ENCODE assay signal across 8 cellular contexts in the genomic region with DNA sequence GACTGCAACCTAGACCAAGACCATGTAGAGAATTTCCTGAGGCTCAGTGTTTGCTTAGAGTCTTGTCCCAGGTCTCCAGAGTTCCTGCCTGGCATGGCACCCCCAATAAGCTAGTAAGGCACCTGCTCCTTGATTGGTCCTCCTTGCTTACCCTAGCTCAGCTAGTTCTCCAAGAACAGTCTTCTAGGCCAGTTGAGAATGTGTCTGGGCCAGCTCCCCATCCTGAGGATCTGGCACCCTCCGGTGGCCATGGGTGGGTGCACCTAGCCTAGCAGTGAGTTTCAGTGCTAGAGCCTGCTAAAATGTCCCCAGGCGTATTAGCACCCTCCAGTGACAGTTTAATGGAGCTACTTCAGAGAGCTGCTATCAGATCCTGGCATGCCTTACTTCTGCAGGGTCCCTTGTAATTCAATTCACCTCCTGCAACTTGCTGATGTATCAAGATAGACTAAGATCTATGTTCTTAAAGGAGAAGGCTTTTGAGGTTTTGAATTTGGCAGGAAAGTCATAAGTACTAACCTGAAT. TPM values are rescaled to one million over a fixed set of nuclear protein-coding genes. Genes with fewer than 3 reads are reported as not detected.
DNase-seq lines count a peak whose midpoint lies in the region; ATAC-seq, FAIRE-seq and TF ChIP-seq lines count a peak whose summit lies in the region.

No MANE protein-coding gene starts in this region.

- POLR2A ChIA-PET in activated naive CD8-positive, alpha-beta T cell treated with anti-CD3 and anti-CD28 coated beads, Interleukin-2, amount 10 ng/mL, durations not matched to agents 7 days and 5 days (lab: Charles Lee) = interaction anchor here (1.1 kb wide), 1 partner anchor 246 kb away, joined by 6 read pairs; a partner anchor contains a TSS

- no peak overlapping the region for H2BK5ac ChIP-seq in H9 (ENCODE audit: insufficient read length, low read length)

- peaks cover 0 to 6% of the 10 kb centered on the region in 2 experiments; a peak in 2 of 5 replicates for H3K9me3 Mint-ChIP-seq in H9
- no peaks in the 10 kb centered on the region for H3K9me3 Mint-ChIP-seq in activated naive CD8-positive, alpha-beta T cell treated with anti-CD3 and anti-CD28 coated beads, Interleukin-2, amount 10 ng/mL, durations not matched to agents 7 days and 5 days
- no peaks in the 10 kb centered on the region for H3K9me3 Mint-ChIP-seq in stimulated activated effector memory CD8-positive, alpha-beta T cell treated with anti-CD3 and anti-CD28 coated beads, Interleukin-12 subunit alpha, Interleukin-12 subunit beta, amount 100 ng/mL, for 72 hours

- H4K20me1 ChIP-seq in H9 (ENCODE audit: control insufficient read depth, insufficient read depth, insufficient read length) = no peaks in the 10 kb centered on the region

- H3K27ac Mint-ChIP-seq in H9 = no peak overlapping the region
- H3K27ac Mint-ChIP-seq in activated naive CD8-positive, alpha-beta T cell treated with anti-CD3 and anti-CD28 coated beads, Interleukin-2, amount 10 ng/mL, durations not matched to agents 7 days and 5 days = no peak overlapping the region
- H3K27ac Mint-ChIP-seq in stimulated activated effector memory CD8-positive, alpha-beta T cell treated with anti-CD3 and anti-CD28 coated beads, Interleukin-12 subunit alpha, Interleukin-12 subunit beta, amount 100 ng/mL, for 72 hours = no peak overlapping the region

- H4K91ac ChIP-seq in H9 (ENCODE audit: insufficient read length, low read depth, low read length) = no peak overlapping the region

- no peak overlapping the region for H3K56ac ChIP-seq in H9 (ENCODE audit: insufficient read length, low read depth, low read length)

- H3K27ac ChIP-seq in H9 (ENCODE audit: insufficient read length, low read depth, low read length) = no peak overlapping the region
- H3K27ac ChIP-seq in kidney (ENCODE audit: low read depth in 2 of 2, low read length in 2 of 2) = no peak overlapping the region

- no peaks in the 10 kb centered on the region for H3K9me3 ChIP-seq in H9 (ENCODE audit: control insufficient read depth, low read depth, low read length)
- no peaks in the 10 kb centered on the region for H3K9me3 ChIP-seq in kidney (ENCODE audit: control insufficient read depth in 1 of 2, low read length in 2 of 2)

- no peak overlapping the region for H2AFZ ChIP-seq in H9 (ENCODE audit: low read length)

- H3K36me3 ChIP-seq in kidney (ENCODE audit: control insufficient read depth in 1 of 2, insufficient read depth in 2 of 2, low read length in 2 of 2) = no peaks in the 10 kb centered on the region

- H3K23me2 ChIP-seq in H9 (ENCODE audit: insufficient read length, low read depth, low read length, poor library complexity, severe bottlenecking) = no peaks in the 10 kb centered on the region

- no peak overlapping the region for H2AK5ac ChIP-seq in H9 (ENCODE audit: insufficient read length, low read length)

- no peak overlapping the region for H3K4me3 Mint-ChIP-seq in H9
- H3K4me3 Mint-ChIP-seq in activated naive CD8-positive, alpha-beta T cell treated with anti-CD3 and anti-CD28 coated beads, Interleukin-2, amount 10 ng/mL, durations not matched to agents 7 days and 5 days = no peak overlapping the region
- no peak overlapping the region for H3K4me3 Mint-ChIP-seq in stimulated activated effector memory CD8-positive, alpha-beta T cell treated with anti-CD3 and anti-CD28 coated beads, Interleukin-12 subunit alpha, Interleukin-12 subunit beta, amount 100 ng/mL, for 72 hours

- no peak overlapping the region for H3K4me2 ChIP-seq in H9 (ENCODE audit: insufficient read depth, insufficient read length, low read length)

- peak; percentile 13 for DNase-seq in NK-92 treated with Interleukin-12 subunit alpha and Interleukin-12 subunit beta, amount 100 ng/mL, for 24 hours (lab: John Stamatoyannopoulos, UW)
- DNase-seq in NK-92 (lab: John Stamatoyannopoulos, UW; ENCODE audit: unreplicated experiment) (no peak), H9 (peak; percentile 95), LHCN-M2 (ENCODE audit: low read depth) (peak; percentile 77), SK-MEL-5 (ENCODE audit: low read depth, low spot score) (peak; percentile 96), kidney (no peak)
- peak; percentile 71 for DNase-seq in activated naive CD8-positive, alpha-beta T cell treated with anti-CD3 and anti-CD28 coated beads, Interleukin-2, amount 10 ng/mL, durations not matched to agents 7 days and 5 days
- DNase-seq in stimulated activated effector memory CD8-positive, alpha-beta T cell treated with anti-CD3 and anti-CD28 coated beads, Interleukin-12 subunit alpha, Interleukin-12 subunit beta, amount 100 ng/mL, for 72 hours (ENCODE audit: low spot score in 2 of 2) = peak; percentile 35 to 76

- no peak overlapping the region for H2BK12ac ChIP-seq in H9 (ENCODE audit: insufficient read length, low read depth, low read length)

- no peak overlapping the region for H3K14ac ChIP-seq in H9 (ENCODE audit: insufficient read depth, low read length)

- no peak overlapping the region for H3K4ac ChIP-seq in H9 (ENCODE audit: low read depth, low read length)

- intact Hi-C loops in kidney (cut with DNase I) = no loop called here

- FAIRE-seq in kidney (lab: Jason Lieb, UNC) = no peak

- no peaks in the 10 kb centered on the region; the same call in 1 of the 2 replicates for H3K27me3 Mint-ChIP-seq in H9 (ENCODE audit: low read depth)
- H3K27me3 Mint-ChIP-seq in activated naive CD8-positive, alpha-beta T cell treated with anti-CD3 and anti-CD28 coated beads, Interleukin-2, amount 10 ng/mL, durations not matched to agents 7 days and 5 days = peaks cover 19% of the 10 kb centered on the region

- H3K9ac ChIP-seq in H9 (ENCODE audit: extremely low read depth, insufficient read length, low read length) = no peak overlapping the region
- no peak overlapping the region for H3K9ac ChIP-seq in kidney (ENCODE audit: low read length in 2 of 2)

- no peak overlapping the region for H2BK120ac ChIP-seq in H9 (ENCODE audit: low read depth, low read length, poor library complexity, severe bottlenecking)

- TF ChIP-seq CTCF in H9 (conservative IDR thresholded peaks at IDR 0.05) = peak; percentile 96
- peak; percentile 73 for TF ChIP-seq CTCF in kidney (IDR thresholded peaks at IDR 0.05; ENCODE audit: borderline replicate concordance, extremely low read depth, insufficient read depth)

- no peak overlapping the region for H3K18ac ChIP-seq in H9 (ENCODE audit: insufficient read length, low read depth, low read length)

- H3K79me2 ChIP-seq in H9 (ENCODE audit: insufficient read depth, low read length) = no peaks in the 10 kb centered on the region

- no peak overlapping the region for H4K8ac ChIP-seq in H9 (replicated peaks; ENCODE audit: insufficient read length, low read depth, low read length)

- no peak overlapping the region for H2BK15ac ChIP-seq in H9 (ENCODE audit: low read depth, low read length)

- no peaks in the 10 kb centered on the region; the same call in 1 of the 2 replicates for H3K4me1 ChIP-seq in H9 (ENCODE audit: insufficient read depth, low read length)
- no peaks in the 10 kb centered on the region for H3K4me1 ChIP-seq in kidney (ENCODE audit: control insufficient read depth in 1 of 2, insufficient read depth in 1 of 2, low read depth in 1 of 2, low read length in 2 of 2)

- H3T11ph ChIP-seq in H9 (ENCODE audit: low read length) = no peak overlapping the region

- peaks cover 8 to 13% of the 10 kb centered on the region in 2 experiments for H3K4me1 Mint-ChIP-seq in H9
- no peaks in the 10 kb centered on the region for H3K4me1 Mint-ChIP-seq in activated naive CD8-positive, alpha-beta T cell treated with anti-CD3 and anti-CD28 coated beads, Interleukin-2, amount 10 ng/mL, durations not matched to agents 7 days and 5 days
- H3K4me1 Mint-ChIP-seq in stimulated activated effector memory CD8-positive, alpha-beta T cell treated with anti-CD3 and anti-CD28 coated beads, Interleukin-12 subunit alpha, Interleukin-12 subunit beta, amount 100 ng/mL, for 72 hours = no peaks in the 10 kb centered on the region

- H3K23ac ChIP-seq in H9 (ENCODE audit: insufficient read length, low read depth, low read length) = no peak overlapping the region

- H3K79me1 ChIP-seq in H9 (ENCODE audit: insufficient read depth, low read depth, low read length, poor library complexity, severe bottlenecking) = no peaks in the 10 kb centered on the region

- H4K5ac ChIP-seq in H9 (ENCODE audit: insufficient read length, low read depth, low read length) = no peak overlapping the region

- H2BK20ac ChIP-seq in H9 (ENCODE audit: low read depth, low read length, poor library complexity, severe bottlenecking) = no peak overlapping the region

- H3K27me3 ChIP-seq in H9 (ENCODE audit: insufficient read depth, low read length) = no peaks in the 10 kb centered on the region

- no peak overlapping the region for H3K4me3 ChIP-seq in kidney (ENCODE audit: low read length in 2 of 2)

- peak; percentile 100 for ATAC-seq in activated naive CD8-positive, alpha-beta T cell treated with anti-CD3 and anti-CD28 coated beads, Interleukin-2, amount 10 ng/mL, durations not matched to agents 7 days and 5 days (ENCODE audit: low read depth)
- ATAC-seq in stimulated activated effector memory CD8-positive, alpha-beta T cell treated with anti-CD3 and anti-CD28 coated beads, Interleukin-12 subunit alpha, Interleukin-12 subunit beta, amount 100 ng/mL, for 72 hours = peak; percentile 99

- peaks cover 0 to 5% (median 2%) of the 10 kb centered on the region in 3 experiments; a peak in 2 of 7 replicates for H3K36me3 Mint-ChIP-seq in H9 (ENCODE audit: insufficient read depth in 1 of 3, low read depth in 3 of 3)
- H3K36me3 Mint-ChIP-seq in activated naive CD8-positive, alpha-beta T cell treated with anti-CD3 and anti-CD28 coated beads, Interleukin-2, amount 10 ng/mL, durations not matched to agents 7 days and 5 days = no peaks in the 10 kb centered on the region
- H3K36me3 Mint-ChIP-seq in stimulated activated effector memory CD8-positive, alpha-beta T cell treated with anti-CD3 and anti-CD28 coated beads, Interleukin-12 subunit alpha, Interleukin-12 subunit beta, amount 100 ng/mL, for 72 hours = no peaks in the 10 kb centered on the region

- in situ Hi-C loops in SK-MEL-5 (cut with HindIII; ENCODE audit: low pct_unique_long_range_greater_than_20kb, low sequenced_read_pairs) = no loop called here

- WGBS in H9 (ENCODE audit: extremely low coverage, insufficient read length, low lambda C conversion rate) = no CpG with 5 or more reads among the region's 2 CpGs

RNA-seq across cellular contexts. Expression of a gene that starts 44.4 kb away (rescaled TPM):
- total RNA-seq in H9 (2021) (58.7 and 60.7 TPM in 2 replicates), LHCN-M2 (2014; rRNA removed) (19.9 and 30.0 TPM in 2 replicates), kidney (73.6 TPM)
- polyA plus RNA-seq in LHCN-M2 (2012) = 5.5 TPM
- 42.4 and 44.5 TPM in 2 replicates for total RNA-seq in SK-MEL-5 (2014; rRNA removed; shearing (Covaris generic))
- 16.9 and 24.6 TPM in 2 replicates for polyA plus RNA-seq in SK-MEL-5 (2015; cell fraction: cytosol; rRNA removed)
- polyA plus RNA-seq in SK-MEL-5 (2015; cell fraction: nucleus; rRNA removed) = 26.4 and 28.0 TPM in 2 replicates
- 10 to 100 TPM; 54.6 to 58.5 TPM for total RNA-seq in activated naive CD8-positive, alpha-beta T cell treated with anti-CD3 and anti-CD28 coated beads, Interleukin-2, amount 10 ng/mL, durations not matched to agents 7 days and 5 days
- polyA plus RNA-seq in kidney (ENCODE audit: insufficient read depth, low read depth, low replicate concordance) = 6.4 TPM

Comparison
In these comparisons a context has a peak if more than half of its experiments do, and no peak if none do; other contexts are left out.
1. DNase-seq: peak in NK-92 treated with Interleukin-12 subunit alpha and Interleukin-12 subunit beta, amount 100 ng/mL, for 24 hours (single experiment), H9 (single experiment), LHCN-M2 (single experiment), SK-MEL-5 (single experiment), activated naive CD8-positive, alpha-beta T cell treated with anti-CD3 and anti-CD28 coated beads, Interleukin-2, amount 10 ng/mL, durations not matched to agents 7 days and 5 days (single experiment) and stimulated activated effector memory CD8-positive, alpha-beta T cell treated with anti-CD3 and anti-CD28 coated beads, Interleukin-12 subunit alpha, Interleukin-12 subunit beta, amount 100 ng/mL, for 72 hours (2 of 2); none in NK-92 (single experiment) and kidney (single experiment).